In genomic region chr1:113392541-113392940, GRCh38 we compare ENCODE assay signal across 9 cellular contexts. TPM values are rescaled to one million over a fixed set of nuclear protein-coding genes. Genes with fewer than 3 reads are reported as not detected.
DNase-seq lines count a peak whose midpoint lies in the region; ATAC-seq and TF ChIP-seq lines count a peak whose summit lies in the region.
"Had no signal": no experiment of that assay in that cellular context is flagged by ENCODE, and none has a peak within 500 bp of the region (broad histone marks: within the 10 kb centered on the region; RNA-seq: fewer than 3 reads in every experiment).

No MANE protein-coding gene starts in this region.

- H3K36me3 Mint-ChIP-seq in Caco-2 (ENCODE audit: insufficient read depth, unreplicated experiment) = peaks cover 14% of the 10 kb centered on the region
- H3K36me3 Mint-ChIP-seq in progenitor cell of endocrine pancreas (ENCODE audit: insufficient read depth) = no peaks in the 10 kb centered on the region

- peak overlapping the region; percentile 90 for H3K4me3 Mint-ChIP-seq in Caco-2 (ENCODE audit: unreplicated experiment)
- H3K4me3 Mint-ChIP-seq in progenitor cell of endocrine pancreas (ENCODE audit: low read depth) = peak overlapping the region; percentile 79

- no peaks in the 10 kb centered on the region for H3F3A ChIP-seq in PC-3 (ENCODE audit: low read length, unreplicated experiment)

- H3K27ac Mint-ChIP-seq in Caco-2 (ENCODE audit: unreplicated experiment) = no peak overlapping the region
- H3K27ac Mint-ChIP-seq in progenitor cell of endocrine pancreas = no peak overlapping the region

- H3K4me1 ChIP-seq in Caco-2 (peaks cover 8% of the 10 kb centered on the region), PC-3 (ENCODE audit: insufficient read depth, low read length) (peaks cover 57% of the 10 kb centered on the region), fibroblast of lung (ENCODE audit: control insufficient read depth, extremely low read depth, insufficient read depth, low read length) (peaks cover 6% of the 10 kb centered on the region), ascending aorta (peaks cover 5 to 6% of the 10 kb centered on the region in 2 donors)

- TF ChIP-seq CTCF in Caco-2 (IDR thresholded peaks at IDR 0.05; ENCODE audit: insufficient read depth in 1 of 2, low read depth in 1 of 2, low read length in 1 of 2, severe bottlenecking in 1 of 2, unreplicated experiment in 1 of 2) (no peak), PC-3 (conservative IDR thresholded peaks at IDR 0.05; ENCODE audit: low read depth, low read length) (no peak), fibroblast of lung (conservative IDR thresholded peaks at IDR 0.05 in 1 of 2, IDR thresholded peaks at IDR 0.05 in 1 of 2; ENCODE audit: low read depth in 1 of 2, low read length in 2 of 2) (no peak), progenitor cell of endocrine pancreas (IDR thresholded peaks at IDR 0.05; ENCODE audit: unreplicated experiment) (no peak), ascending aorta (IDR thresholded peaks at IDR 0.05) (no peak)

- H3K4me1 Mint-ChIP-seq in Caco-2 (ENCODE audit: low read depth, unreplicated experiment) = no peaks in the 10 kb centered on the region
- H3K4me1 Mint-ChIP-seq in progenitor cell of endocrine pancreas (ENCODE audit: low read depth) = peaks cover 36% of the 10 kb centered on the region

- peak overlapping the region; percentile 71 for H3K4me3 ChIP-seq in Caco-2 (ENCODE audit: low read depth, low read length)
- H3K4me3 ChIP-seq in PC-3 (ENCODE audit: low read length) = peak overlapping the region; percentile 75
- H3K4me3 ChIP-seq in fibroblast of lung (replicated peaks in 1 of 4; ENCODE audit: control extremely low read depth in 1 of 4, insufficient read depth in 1 of 4, low read depth in 3 of 4, low read length in 4 of 4) = peak overlapping the region; percentile 73 to 93 (median 82)
- H3K4me3 ChIP-seq in ascending aorta = peak overlapping the region in 1 of 2 donors; percentile 99

- no peak overlapping the region; the same call in 1 of the 2 replicates for H3K9ac ChIP-seq in PC-3 (ENCODE audit: low read length)
- no peak overlapping the region for H3K9ac ChIP-seq in fibroblast of lung (ENCODE audit: insufficient read depth, low read length)

- intact Hi-C loops in Caco-2 (cut with micrococcal nuclease; ENCODE audit: unreplicated experiment) (loop anchor here (5.0 kb wide), 2 partner anchors 285 to 320 kb away; partner anchors contain the start of gene LRIG2), PC-3 (cut with micrococcal nuclease) (loop anchor here (1.0 to 10.0 kb wide), 6 partner anchors 40 to 420 kb away; partner anchors contain the start of genes LRIG2 and RSBN1), ascending aorta (cut with DNase I) (loop anchor here (5.0 kb wide), 4 partner anchors 320 to 690 kb away; partner anchors contain the start of genes DCLRE1B, LRIG2 and PPM1J)

- H3K36me3 ChIP-seq in Caco-2 (ENCODE audit: control insufficient read depth, insufficient read depth, low read length) (no peaks in the 10 kb centered on the region), PC-3 (ENCODE audit: low read depth, low read length) (no peaks in the 10 kb centered on the region), fibroblast of lung (ENCODE audit: control insufficient read depth, insufficient read depth, low read length) (no peaks in the 10 kb centered on the region), ascending aorta (no peaks in the 10 kb centered on the region)

- H3K4me2 ChIP-seq in PC-3 (ENCODE audit: low read length) (peak overlapping the region; percentile 89), fibroblast of lung (ENCODE audit: extremely low read depth, insufficient read depth, low read length) (peak overlapping the region; percentile 97)

- DNase-seq in Caco-2 = no peak
- no peak for DNase-seq in PC-3
- no peak for DNase-seq in fibroblast of lung (ENCODE audit: low read depth in 2 of 2)
- DNase-seq in progenitor cell of endocrine pancreas (ENCODE audit: low spot score, unreplicated experiment) = no peak
- DNase-seq in LoVo (ENCODE audit: low spot score) = no peak
- DNase-seq in ascending aorta (ENCODE audit: low spot score in 2 of 2) = no peak
- DNase-seq in stimulated activated CD4-positive, alpha-beta T cell treated with anti-CD3 and anti-CD28 coated beads, Interleukin-4, amount 100 ng/mL, for 4 hours = no peak
- DNase-seq: NCI-H774 had no signal

- H3K27ac ChIP-seq in PC-3 (ENCODE audit: low read length) = no peak overlapping the region
- H3K27ac ChIP-seq in fibroblast of lung (ENCODE audit: insufficient read depth, low read length) = no peak overlapping the region
- no peak overlapping the region for H3K27ac ChIP-seq in ascending aorta

- H3K27me3 Mint-ChIP-seq in Caco-2 (ENCODE audit: insufficient read depth, unreplicated experiment) = no peaks in the 10 kb centered on the region
- H3K27me3 Mint-ChIP-seq in progenitor cell of endocrine pancreas = no peaks in the 10 kb centered on the region

- H4K20me1 ChIP-seq in PC-3 (ENCODE audit: low read length) = 0 out of 2 replicates have a peak, but pooled peaks cover 6% of the 10 kb centered on the region
- H4K20me1 ChIP-seq in fibroblast of lung (ENCODE audit: control insufficient read depth, extremely low read depth, insufficient read depth, low read length) = no peaks in the 10 kb centered on the region

- H2AFZ ChIP-seq in PC-3 (ENCODE audit: low read length) (no peak overlapping the region; the same call in 1 of the 2 replicates), fibroblast of lung (ENCODE audit: low read length) (no peak overlapping the region)

- no peak for ATAC-seq in PC-3
- no peak for ATAC-seq in GM21717 (IDR thresholded peaks at IDR 0.05; ENCODE audit: unreplicated experiment)

- no peaks in the 10 kb centered on the region for H3K9me2 ChIP-seq in PC-3 (replicated peaks; ENCODE audit: low read length)

- H3K9me3 Mint-ChIP-seq in Caco-2 (ENCODE audit: unreplicated experiment) = no peaks in the 10 kb centered on the region
- H3K9me3 Mint-ChIP-seq in progenitor cell of endocrine pancreas (ENCODE audit: low read depth) = peaks cover 3% of the 10 kb centered on the region

- CTCF ChIA-PET in Caco-2 (lab: Charles Lee) (no interaction called here), PC-3 (lab: Charles Lee) (no interaction called here)

- POLR2A ChIA-PET in Caco-2 (lab: Charles Lee) (no interaction called here), PC-3 (lab: Charles Lee; ENCODE audit: unreplicated experiment) (no interaction called here)

- BruUV-seq in Caco-2 (replicated peaks; lab: Mats Ljungman, UMichigan) (no TSS peak), PC-3 (replicated peaks; lab: Mats Ljungman, UMichigan) (no TSS peak)

- H3K27me3 ChIP-seq in Caco-2 (replicated peaks; ENCODE audit: control insufficient read depth, insufficient read depth, low read length) (no peaks in the 10 kb centered on the region), PC-3 (ENCODE audit: low read length) (no peaks in the 10 kb centered on the region), fibroblast of lung (ENCODE audit: control insufficient read depth, insufficient read depth, low read length) (no peaks in the 10 kb centered on the region), ascending aorta (no peaks in the 10 kb centered on the region)

- peaks cover 64% of the 10 kb centered on the region for H3K79me2 ChIP-seq in PC-3 (ENCODE audit: low read length)
- peaks cover 13% of the 10 kb centered on the region for H3K79me2 ChIP-seq in fibroblast of lung (ENCODE audit: control insufficient read depth, insufficient read depth, low read length)

- no peaks in the 10 kb centered on the region for H3K9me3 ChIP-seq in Caco-2
- no peaks in the 10 kb centered on the region for H3K9me3 ChIP-seq in PC-3 (ENCODE audit: low read length)
- no peaks in the 10 kb centered on the region for H3K9me3 ChIP-seq in fibroblast of lung (ENCODE audit: control insufficient read depth, insufficient read depth, low read depth, low read length)
- H3K9me3 ChIP-seq in ascending aorta = no peaks in the 10 kb centered on the region

RNA-seq across cellular contexts. Expression of gene MAGI3, which starts 2.2 kb away (rescaled TPM):
- total RNA-seq in Caco-2 (2022) (27.6 and 28.7 TPM in 2 replicates), PC-3 (2014; rRNA removed) (7.2 and 10.7 TPM in 2 replicates), fibroblast of lung (7.4 and 9.2 TPM in 2 replicates), progenitor cell of endocrine pancreas (23.6 and 23.7 TPM in 2 replicates), ascending aorta (14.9 TPM)
- polyA plus RNA-seq in fibroblast of lung = 5.1 and 5.8 TPM in 2 replicates
- polyA plus RNA-seq in fibroblast of lung (2012) = 4.0 TPM in 2 replicates
- 2.0 and 6.3 TPM in 2 replicates for polyA minus RNA-seq in fibroblast of lung (ENCODE audit: low replicate concordance)
